In genomic region chr22:31496007-31496734, GRCh38 we compare ENCODE assay signal across 8 cellular contexts. TPM values are rescaled to one million over a fixed set of nuclear protein-coding genes. Genes with fewer than 3 reads are reported as not detected.
DNase-seq lines count a peak whose midpoint lies in the region; ATAC-seq and TF ChIP-seq lines count a peak whose summit lies in the region.

A gene with protein sequence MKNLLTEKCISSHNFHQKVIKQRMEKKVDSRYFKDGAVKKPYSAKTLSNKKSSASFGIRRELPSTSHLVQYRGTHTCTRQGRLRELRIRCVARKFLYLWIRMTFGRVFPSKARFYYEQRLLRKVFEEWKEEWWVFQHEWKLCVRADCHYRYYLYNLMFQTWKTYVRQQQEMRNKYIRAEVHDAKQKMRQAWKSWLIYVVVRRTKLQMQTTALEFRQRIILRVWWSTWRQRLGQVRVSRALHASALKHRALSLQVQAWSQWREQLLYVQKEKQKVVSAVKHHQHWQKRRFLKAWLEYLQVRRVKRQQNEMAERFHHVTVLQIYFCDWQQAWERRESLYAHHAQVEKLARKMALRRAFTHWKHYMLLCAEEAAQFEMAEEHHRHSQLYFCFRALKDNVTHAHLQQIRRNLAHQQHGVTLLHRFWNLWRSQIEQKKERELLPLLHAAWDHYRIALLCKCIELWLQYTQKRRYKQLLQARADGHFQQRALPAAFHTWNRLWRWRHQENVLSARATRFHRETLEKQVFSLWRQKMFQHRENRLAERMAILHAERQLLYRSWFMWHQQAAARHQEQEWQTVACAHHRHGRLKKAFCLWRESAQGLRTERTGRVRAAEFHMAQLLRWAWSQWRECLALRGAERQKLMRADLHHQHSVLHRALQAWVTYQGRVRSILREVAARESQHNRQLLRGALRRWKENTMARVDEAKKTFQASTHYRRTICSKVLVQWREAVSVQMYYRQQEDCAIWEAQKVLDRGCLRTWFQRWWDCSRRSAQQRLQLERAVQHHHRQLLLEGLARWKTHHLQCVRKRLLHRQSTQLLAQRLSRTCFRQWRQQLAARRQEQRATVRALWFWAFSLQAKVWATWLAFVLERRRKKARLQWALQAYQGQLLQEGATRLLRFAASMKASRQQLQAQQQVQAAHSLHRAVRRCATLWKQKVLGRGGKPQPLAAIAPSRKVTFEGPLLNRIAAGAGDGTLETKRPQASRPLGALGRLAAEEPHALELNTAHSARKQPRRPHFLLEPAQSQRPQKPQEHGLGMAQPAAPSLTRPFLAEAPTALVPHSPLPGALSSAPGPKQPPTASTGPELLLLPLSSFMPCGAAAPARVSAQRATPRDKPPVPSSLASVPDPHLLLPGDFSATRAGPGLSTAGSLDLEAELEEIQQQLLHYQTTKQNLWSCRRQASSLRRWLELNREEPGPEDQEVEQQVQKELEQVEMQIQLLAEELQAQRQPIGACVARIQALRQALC (plus strand): TSS chr22:31496536. CDS start chr22:31508285, 11,749 bp downstream.

- peak within 1 kb of the TSS; percentile 61 for H3K4me2 ChIP-seq in DOHH2 (ENCODE audit: low read length)
- H3K4me2 ChIP-seq in Karpas-422 (ENCODE audit: low read depth, low read length, poor library complexity, severe bottlenecking), result peak within 1 kb of the TSS; percentile 86
- H3K4me2 ChIP-seq in fibroblast of lung (ENCODE audit: extremely low read depth, insufficient read depth, low read length), result peak within 1 kb of the TSS; percentile 93

- H3K9me2 ChIP-seq in DOHH2 (replicated peaks; ENCODE audit: control insufficient read depth, low read length) (no peaks in the 10 kb centered on the region), Karpas-422 (replicated peaks; ENCODE audit: insufficient read depth, low read length) (no peaks in the 10 kb centered on the region)

- H3K79me2 ChIP-seq in DOHH2 (ENCODE audit: control insufficient read depth, low read length) (peaks cover 57% of the 10 kb centered on the region), Karpas-422 (ENCODE audit: low read length) (peaks cover 45% of the 10 kb centered on the region), fibroblast of lung (ENCODE audit: control insufficient read depth, insufficient read depth, low read length) (peaks cover 10% of the 10 kb centered on the region)

- H3F3A ChIP-seq in DOHH2 (ENCODE audit: control insufficient read depth, insufficient read depth), result peaks cover 19% of the 10 kb centered on the region

- H2AFZ ChIP-seq in Karpas-422 (ENCODE audit: low read length), result peak within 1 kb of the TSS; percentile 67; the same call in 1 of the 2 replicates
- peak within 1 kb of the TSS; percentile 97 for H2AFZ ChIP-seq in fibroblast of lung (ENCODE audit: low read length)

- H3K4me1 ChIP-seq in DOHH2 (ENCODE audit: control insufficient read depth, low read length), result peaks cover 41% of the 10 kb centered on the region
- peaks cover 45% of the 10 kb centered on the region for H3K4me1 ChIP-seq in Karpas-422 (ENCODE audit: low read length)
- H3K4me1 ChIP-seq in fibroblast of lung (ENCODE audit: control insufficient read depth, extremely low read depth, insufficient read depth, low read length), result no peaks in the 10 kb centered on the region

- peaks cover 0 to 24% (median 9%) of the 10 kb centered on the region in 3 donors for H3K36me3 Mint-ChIP-seq in naive thymus-derived CD8-positive, alpha-beta T cell

- H3K27me3 ChIP-seq in DOHH2 (ENCODE audit: control insufficient read depth, low read length) (no peaks in the 10 kb centered on the region), Karpas-422 (ENCODE audit: low read length) (no peaks in the 10 kb centered on the region), fibroblast of lung (ENCODE audit: control insufficient read depth, insufficient read depth, low read length) (no peaks in the 10 kb centered on the region)

- H3K9me3 Mint-ChIP-seq in naive thymus-derived CD8-positive, alpha-beta T cell, result no peaks in the 10 kb centered on the region

- H3K27ac ChIP-seq in DOHH2 (ENCODE audit: low read depth, low read length), result peak within 1 kb of the TSS; percentile 93
- peak within 1 kb of the TSS; percentile 96 for H3K27ac ChIP-seq in Karpas-422 (ENCODE audit: low read length)
- H3K27ac ChIP-seq in fibroblast of lung (ENCODE audit: insufficient read depth, low read length), result peak within 1 kb of the TSS; percentile 82

- H3K36me3 ChIP-seq in DOHH2 (ENCODE audit: control insufficient read depth, low read length) (peaks cover 31% of the 10 kb centered on the region), Karpas-422 (ENCODE audit: insufficient read depth, low read length) (no peaks in the 10 kb centered on the region; the same call in 1 of the 2 replicates), fibroblast of lung (ENCODE audit: control insufficient read depth, insufficient read depth, low read length) (peaks cover 1% of the 10 kb centered on the region)

- H3K27me3 Mint-ChIP-seq in naive thymus-derived CD8-positive, alpha-beta T cell, result no peaks in the 10 kb centered on the region

- peak within 1 kb of the TSS; percentile 84 to 98 (median 95) for H3K4me3 Mint-ChIP-seq in naive thymus-derived CD8-positive, alpha-beta T cell

- H3K4me1 Mint-ChIP-seq in naive thymus-derived CD8-positive, alpha-beta T cell, result peaks cover 5 to 55% (median 38%) of the 10 kb centered on the region in 4 donors

- H3K4me3 ChIP-seq in DOHH2 (ENCODE audit: low read length) (peak within 1 kb of the TSS; percentile 85), Karpas-422 (ENCODE audit: low read length) (peak within 1 kb of the TSS; percentile 90), fibroblast of lung (replicated peaks in 1 of 4; ENCODE audit: control extremely low read depth in 1 of 4, insufficient read depth in 1 of 4, low read depth in 3 of 4, low read length in 4 of 4) (peak within 1 kb of the TSS; percentile 83 to 98 (median 94))

- peak; percentile 98 for DNase-seq in Karpas-422
- DNase-seq in RPMI7951 (ENCODE audit: low read depth), result peak; percentile 85
- DNase-seq in activated T-helper 1 cell treated with anti-CD3 and anti-CD28 coated beads, Interleukin-2, amount 50 U/mL, for 16 hours (ENCODE audit: low read depth in 1 of 2, low spot score in 1 of 2), result peak; percentile 93 to 94
- DNase-seq in fibroblast of lung (ENCODE audit: low read depth in 2 of 2), result peak; percentile 86 to 89
- peak; percentile 93 to 98 (median 96) for DNase-seq in naive thymus-derived CD8-positive, alpha-beta T cell
- peak; percentile 94 to 98 (median 94) for DNase-seq in stimulated activated naive CD4-positive, alpha-beta T cell (lab: John Stamatoyannopoulos, UW)

- H4K20me1 ChIP-seq in DOHH2 (ENCODE audit: control insufficient read depth, insufficient read depth, low read depth, low read length) (no peaks in the 10 kb centered on the region), Karpas-422 (ENCODE audit: insufficient read depth, low read depth, low read length) (no peaks in the 10 kb centered on the region), fibroblast of lung (ENCODE audit: control insufficient read depth, extremely low read depth, insufficient read depth, low read length) (no peaks in the 10 kb centered on the region)

- peak; percentile 65 for ATAC-seq in GM21825 (IDR thresholded peaks at IDR 0.05; ENCODE audit: unreplicated experiment)
- peak; percentile 80 to 82 for ATAC-seq in naive thymus-derived CD8-positive, alpha-beta T cell

- H3K27ac Mint-ChIP-seq in naive thymus-derived CD8-positive, alpha-beta T cell, result peak within 1 kb of the TSS; percentile 94 to 100 (median 98)

- TF ChIP-seq CTCF in DOHH2 (IDR thresholded peaks at IDR 0.05; ENCODE audit: low read depth, low read length, poor library complexity, severe bottlenecking), result peak; percentile 53
- TF ChIP-seq CTCF in fibroblast of lung (conservative IDR thresholded peaks at IDR 0.05 in 1 of 2, IDR thresholded peaks at IDR 0.05 in 1 of 2; ENCODE audit: low read depth in 1 of 2, low read length in 2 of 2), result peak; percentile 25 to 34

- H3K9ac ChIP-seq in Karpas-422 (ENCODE audit: low read length) (peak within 1 kb of the TSS; percentile 94), fibroblast of lung (ENCODE audit: insufficient read depth, low read length) (peak within 1 kb of the TSS; percentile 84)

- H3K9me3 ChIP-seq in DOHH2 (ENCODE audit: control insufficient read depth, insufficient read depth, low read length) (no peaks in the 10 kb centered on the region), Karpas-422 (ENCODE audit: low read length) (no peaks in the 10 kb centered on the region), fibroblast of lung (ENCODE audit: control insufficient read depth, insufficient read depth, low read depth, low read length) (no peaks in the 10 kb centered on the region)

- POLR2A ChIA-PET in naive thymus-derived CD8-positive, alpha-beta T cell (lab: Charles Lee), result interaction anchor here (0.6 to 1.1 kb wide), 9 partner anchors 12 to 296 kb away, joined by 3 to 7 read pairs (median 4); partner anchors contain the start of genes PATZ1, PIK3IP1 and PISD

RNA-seq across cellular contexts. Expression of the gene that starts here (rescaled TPM):
- 43.2 and 59.5 TPM in 2 replicates for total RNA-seq in Karpas-422 (2014; rRNA removed; shearing (Covaris generic); ENCODE audit: low replicate concordance)
- total RNA-seq in RPMI7951 (2014; rRNA removed; shearing (Covaris generic)), result 6.1 and 10.7 TPM in 2 replicates
- 10.0 and 11.4 TPM in 2 replicates for total RNA-seq in fibroblast of lung
- 3.6 and 6.2 TPM in 2 replicates for polyA plus RNA-seq in fibroblast of lung
- 4.9 TPM in 2 replicates for polyA plus RNA-seq in fibroblast of lung (2012)
- polyA minus RNA-seq in fibroblast of lung (ENCODE audit: low replicate concordance), result 14.4 and 20.8 TPM in 2 replicates
- 100 to 1,000 TPM; 368 to 371 TPM for total RNA-seq in naive thymus-derived CD8-positive, alpha-beta T cell
- polyA plus RNA-seq in naive thymus-derived CD8-positive, alpha-beta T cell, result 10 to 100 TPM; 23.1 to 49.8 (median 36.5) TPM

Comparison
In these comparisons a context has a peak if more than half of its experiments do, and no peak if none do; other contexts are left out.
1. Peak in every context shown above with its lines: DNase-seq, ATAC-seq, H3K4me3 ChIP-seq and H3K27ac ChIP-seq.